Comparison of ENCODE assay signal across 12 cellular contexts in genomic region chr10:102621418-102622325, GRCh38. TPM values are rescaled to one million over a fixed set of nuclear protein-coding genes. Genes with fewer than 3 reads are reported as not detected.
A peak's percentile ranks its signal among the peaks of the same experiment; 100 is the strongest.
DNase-seq lines count a peak whose midpoint lies in the region; ATAC-seq and TF ChIP-seq lines count a peak whose summit lies in the region.
"Had no signal": no experiment of that assay in that cellular context is flagged by ENCODE, and none has a peak within 500 bp of the region (broad histone marks: within the 10 kb centered on the region; RNA-seq: fewer than 3 reads in every experiment).

No MANE protein-coding gene starts in this region.

- no peak overlapping the region for H3K4me3 ChIP-seq in RWPE2 (ENCODE audit: severe bottlenecking)
- no peak overlapping the region for H3K4me3 ChIP-seq in prostate gland
- H3K4me3 ChIP-seq in WERI-Rb-1 (ENCODE audit: low read depth, low read length) = no peak overlapping the region
- H3K4me3 ChIP-seq: GM12878 had no signal

- TF ChIP-seq CTCF in RWPE2 (IDR thresholded peaks at IDR 0.05; ENCODE audit: poor library complexity, severe bottlenecking) (no peak), prostate gland (IDR thresholded peaks at IDR 0.05) (no peak), WERI-Rb-1 (IDR thresholded peaks at IDR 0.05; ENCODE audit: low read depth, low read length) (no peak)

- DNase-seq in Ammon's horn (ENCODE audit: low spot score) (peak; percentile 66), RWPE2 (ENCODE audit: low spot score) (no peak), globus pallidus (ENCODE audit: low spot score) (peak; percentile 58), prostate gland (ENCODE audit: low spot score) (peak; percentile 39), retina (no peak), NCI-H1436 treated with DMSO at 0.1 percent for 48 hours (lab: John Stamatoyannopoulos, UW) (no peak), DMS153 (lab: John Stamatoyannopoulos, UW) (no peak), WERI-Rb-1 (no peak)
- DNase-seq: KG1; naive thymus-derived CD4-positive, alpha-beta T cell; NCI-H510A had no signal

- H3K27ac ChIP-seq in RWPE2 (ENCODE audit: poor library complexity, severe bottlenecking) (peak overlapping the region; percentile 22), prostate gland (peak overlapping the region; percentile 39 to 60), WERI-Rb-1 (no peak overlapping the region)

- no peaks in the 10 kb centered on the region for H3K36me3 ChIP-seq in RWPE2 (ENCODE audit: low read depth)
- no peaks in the 10 kb centered on the region for H3K36me3 ChIP-seq in prostate gland
- peaks cover 16% of the 10 kb centered on the region for H3K36me3 ChIP-seq in WERI-Rb-1

- no peaks in the 10 kb centered on the region for H3K9me3 ChIP-seq in RWPE2 (ENCODE audit: severe bottlenecking)
- no peaks in the 10 kb centered on the region for H3K9me3 ChIP-seq in prostate gland
- H3K9me3 ChIP-seq in WERI-Rb-1 (ENCODE audit: severe bottlenecking) = peaks cover 4% of the 10 kb centered on the region

- H3K27me3 ChIP-seq in RWPE2 (ENCODE audit: insufficient read depth, poor library complexity, severe bottlenecking) (no peaks in the 10 kb centered on the region), prostate gland (replicated peaks; ENCODE audit: insufficient read depth) (no peaks in the 10 kb centered on the region), WERI-Rb-1 (ENCODE audit: insufficient read depth, low read depth, severe bottlenecking) (no peaks in the 10 kb centered on the region)

- no peak for TF ChIP-seq POLR2A in prostate gland (IDR thresholded peaks at IDR 0.05)

- ATAC-seq in RWPE2 (ENCODE audit: low read depth) = no peak
- ATAC-seq: GM12878; naive thymus-derived CD4-positive, alpha-beta T cell had no signal

- H3K4me1 ChIP-seq in RWPE2 (ENCODE audit: insufficient read depth, poor library complexity, severe bottlenecking) (peaks cover 14% of the 10 kb centered on the region), prostate gland (replicated peaks) (peaks cover 35% of the 10 kb centered on the region)

- 26% methylated on average over 13 of the region's 13 CpGs for WGBS in prostate gland

- intact Hi-C loops in prostate gland (cut with DNase I) = no loop called here

RNA-seq across cellular contexts. Expression of gene TRIM8, which starts 22.6 kb away (rescaled TPM):
- 100 to 1,000 TPM; 148 to 222 TPM for total RNA-seq in prostate gland

Comparison
In these comparisons a context has a peak if more than half of its experiments do, and no peak if none do; other contexts are left out.
1. DNase-seq: peak in Ammon's horn (single experiment), globus pallidus (single experiment) and prostate gland (single experiment); none in RWPE2 (single experiment), retina (single experiment), NCI-H1436 treated with DMSO at 0.1 percent for 48 hours (single experiment), DMS153 (single experiment) and WERI-Rb-1 (single experiment).